Comparison of ENCODE assay signal across 1 cellular context in genomic region chr14:22602853-22603252, GRCh38.
A peak's percentile ranks its signal among the peaks of the same experiment; 100 is the strongest.
TF ChIP-seq lines count a peak whose summit lies in the region.

No MANE protein-coding gene starts in this region.

TF ChIP-seq in HepG2, 621 proteins besides CTCF, POLR2A, EP300 and RAD21:
- TF ChIP-seq ZNF737 (CRISPR knock-in tag; IDR thresholded peaks at IDR 0.05; ENCODE audit: borderline replicate concordance) (no peak), CENPX (CRISPR knock-in tag; IDR thresholded peaks at IDR 0.05) (no peak), ZMAT3 (CRISPR knock-in tag; conservative IDR thresholded peaks at IDR 0.05) (no peak), ZNF282 (IDR thresholded peaks at IDR 0.05; ENCODE audit: partially characterized antibody) (peak; percentile 74), ZNF331 (CRISPR knock-in tag; IDR thresholded peaks at IDR 0.05) (no peak), NPAS2 (CRISPR knock-in tag; IDR thresholded peaks at IDR 0.05; ENCODE audit: borderline replicate concordance) (no peak), ATF7-NPFF (CRISPR knock-in tag; IDR thresholded peaks at IDR 0.05; ENCODE audit: low read depth) (no peak), ZNF792 (CRISPR knock-in tag; IDR thresholded peaks at IDR 0.05) (no peak), GATAD2A (CRISPR knock-in tag; IDR thresholded peaks at IDR 0.05) (no peak), ZNF441 (CRISPR knock-in tag; IDR thresholded peaks at IDR 0.05; ENCODE audit: borderline replicate concordance) (no peak), HDAC1 (CRISPR knock-in tag; IDR thresholded peaks at IDR 0.05) (no peak), POLR2G (IDR thresholded peaks at IDR 0.05; ENCODE audit: low read depth, low read length) (0 out of 2 replicates have a peak, but pooled peaks have one; percentile 2), MED1 (CRISPR knock-in tag; IDR thresholded peaks at IDR 0.05) (no peak), XBP1 (CRISPR knock-in tag; IDR thresholded peaks at IDR 0.05) (no peak), ZNF329 (CRISPR knock-in tag; IDR thresholded peaks at IDR 0.05; ENCODE audit: low read depth) (no peak), FLYWCH1 (CRISPR knock-in tag; IDR thresholded peaks at IDR 0.05) (no peak), PRPF4 (IDR thresholded peaks at IDR 0.05; ENCODE audit: low read depth, low read length, poor library complexity, severe bottlenecking) (no peak), PLRG1 (conservative IDR thresholded peaks at IDR 0.05) (no peak)
TF ChIP-seq in HepG2: peak in this region for 2.
